In the genomic region with DNA sequence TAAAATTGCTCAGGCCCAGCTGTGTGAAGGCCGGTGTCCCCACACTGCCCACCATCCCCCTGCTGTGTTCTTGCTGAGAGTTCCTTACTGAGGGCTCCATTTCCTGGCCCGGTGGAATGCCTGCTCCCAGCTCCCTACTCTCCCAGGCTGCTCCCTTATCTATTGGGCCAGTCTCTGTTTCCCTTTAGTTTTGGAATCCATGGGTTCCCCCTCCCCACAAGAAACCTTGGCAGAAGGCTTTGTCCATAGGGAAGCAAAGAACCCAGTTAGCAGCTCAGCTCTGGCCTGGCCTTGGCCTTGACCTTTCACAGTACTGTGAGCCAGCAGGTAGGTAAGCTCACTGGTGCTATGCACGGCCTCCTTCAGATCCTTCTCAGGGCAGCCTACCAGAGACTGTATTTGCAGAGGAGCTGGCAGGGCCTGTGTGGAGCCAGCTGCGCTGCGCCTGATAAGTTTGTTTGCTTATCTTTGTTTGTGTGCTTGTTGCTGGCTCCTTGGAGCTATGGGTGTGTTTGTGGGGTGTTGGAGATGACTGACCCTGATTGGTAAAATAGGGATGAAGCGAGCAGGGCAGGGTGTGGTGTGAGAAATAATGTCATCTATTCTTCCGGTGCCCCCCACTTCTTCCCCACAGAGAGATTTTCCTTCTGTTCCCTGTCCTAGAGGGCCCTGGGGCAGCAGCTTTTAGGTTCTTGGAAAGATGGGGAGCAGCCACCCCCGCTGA, we compare ENCODE assay signal across 8 cellular contexts. TPM values are rescaled to one million over a fixed set of nuclear protein-coding genes. Genes with fewer than 3 reads are reported as not detected.
DNase-seq lines count a peak whose midpoint lies in the region; ATAC-seq and TF ChIP-seq lines count a peak whose summit lies in the region.

No MANE protein-coding gene starts in this region.

- peak overlapping the region in 1 of 2 donors; percentile 94 for H3K9ac ChIP-seq in colonic mucosa (ENCODE audit: low read depth in 2 of 2, low read length in 2 of 2)
- peak overlapping the region; percentile 52 to 61 for H3K9ac ChIP-seq in mucosa of rectum (ENCODE audit: low read depth in 1 of 2, low read length in 2 of 2)
- H3K9ac ChIP-seq in neuronal stem cell (ENCODE audit: low read depth, low read length, poor library complexity), result no peak overlapping the region

- no CpG with 5 or more reads among the region's 8 CpGs for WGBS in neuronal stem cell (ENCODE audit: extremely low coverage in 2 of 2, insufficient read length in 2 of 2, insufficient replicate concordance in 1 of 2), 2 donors

- H3K4me3 ChIP-seq in colonic mucosa (no peak overlapping the region), mucosa of rectum (ENCODE audit: low read length in 2 of 2) (peak overlapping the region; percentile 22 to 48), neuronal stem cell (ENCODE audit: low read length in 2 of 2) (no peak overlapping the region)

- H3K4me1 ChIP-seq in colonic mucosa (peaks cover 18% of the 10 kb centered on the region), mucosa of rectum (ENCODE audit: control insufficient read depth in 2 of 2, insufficient read depth in 2 of 2, low read length in 2 of 2) (peaks cover 55 to 81% of the 10 kb centered on the region in 2 donors), neuronal stem cell (ENCODE audit: control insufficient read depth in 2 of 2, insufficient read depth in 1 of 2, low read depth in 1 of 2, low read length in 2 of 2) (peaks cover 4 to 14% of the 10 kb centered on the region in 2 donors)

- DNase-seq in COLO668 (lab: John Stamatoyannopoulos, UW; ENCODE audit: unreplicated experiment) (peak; percentile 88), NCI-H345 (lab: John Stamatoyannopoulos, UW) (peak; percentile 74), colonic mucosa (peak; percentile 91), KG1 (lab: John Stamatoyannopoulos, UW) (no peak), HPDE6-E6E7 (ENCODE audit: extremely low spot score) (no peak), neuronal stem cell (ENCODE audit: low spot score) (no peak)

- no peak overlapping the region for H3K14ac ChIP-seq in neuronal stem cell (ENCODE audit: low read length)

- H3K4me2 ChIP-seq in neuronal stem cell (ENCODE audit: insufficient read depth, low read length, poor library complexity, severe bottlenecking), result no peak overlapping the region

- no peak overlapping the region for H3K23ac ChIP-seq in neuronal stem cell (ENCODE audit: low read depth, low read length, poor library complexity)

- H3K18ac ChIP-seq in neuronal stem cell (ENCODE audit: low read length), result no peak overlapping the region

- no peak overlapping the region for H2BK15ac ChIP-seq in neuronal stem cell (ENCODE audit: low read length)

- no peak overlapping the region for H2AK5ac ChIP-seq in neuronal stem cell (ENCODE audit: low read depth, low read length)

- ATAC-seq in GM18868 (IDR thresholded peaks at IDR 0.05; ENCODE audit: unreplicated experiment), result no peak

- no peaks in the 10 kb centered on the region for H3K36me3 ChIP-seq in colonic mucosa
- H3K36me3 ChIP-seq in mucosa of rectum (ENCODE audit: control insufficient read depth in 2 of 2, insufficient read depth in 2 of 2, low read length in 2 of 2), result no peaks in the 10 kb centered on the region
- H3K36me3 ChIP-seq in neuronal stem cell (replicated peaks in 1 of 2; ENCODE audit: control insufficient read depth in 2 of 2, insufficient read depth in 2 of 2, low read length in 2 of 2), result peaks cover 0 to 4% of the 10 kb centered on the region in 2 donors

- no peak overlapping the region for H4K8ac ChIP-seq in neuronal stem cell (ENCODE audit: low read depth, low read length)

- H2BK5ac ChIP-seq in neuronal stem cell (ENCODE audit: low read length), result no peak overlapping the region

- peaks cover 18% of the 10 kb centered on the region for H3K79me1 ChIP-seq in neuronal stem cell (ENCODE audit: low read depth, low read length)

- intact Hi-C loops in colonic mucosa (cut with DNase I), result no loop called here

- H2BK120ac ChIP-seq in neuronal stem cell (ENCODE audit: low read depth, low read length), result no peak overlapping the region

- TF ChIP-seq CTCF in colonic mucosa (IDR thresholded peaks at IDR 0.05), result no peak

- peak overlapping the region; percentile 92 for H3K27ac ChIP-seq in colonic mucosa
- peak overlapping the region; percentile 93 to 94 for H3K27ac ChIP-seq in mucosa of rectum (ENCODE audit: low read depth in 2 of 2, low read length in 2 of 2)
- H3K27ac ChIP-seq in neuronal stem cell (replicated peaks; ENCODE audit: low read length), result no peak overlapping the region

- H2BK12ac ChIP-seq in neuronal stem cell (ENCODE audit: low read length), result no peak overlapping the region

- no peak overlapping the region for H4K91ac ChIP-seq in neuronal stem cell (ENCODE audit: low read depth, low read length, poor library complexity)

- H3K9me3 ChIP-seq in colonic mucosa (no peaks in the 10 kb centered on the region), mucosa of rectum (ENCODE audit: control insufficient read depth in 2 of 2, low read length in 2 of 2) (no peaks in the 10 kb centered on the region), neuronal stem cell (replicated peaks in 1 of 2; ENCODE audit: control insufficient read depth in 2 of 2, insufficient read depth in 1 of 2, low read depth in 1 of 2, low read length in 2 of 2) (peaks cover 6 to 20% of the 10 kb centered on the region in 2 donors)

- no peak overlapping the region for H2AFZ ChIP-seq in neuronal stem cell (ENCODE audit: low read length)

- H3K4ac ChIP-seq in neuronal stem cell (ENCODE audit: low read length), result no peak overlapping the region

- no peaks in the 10 kb centered on the region for H3K27me3 ChIP-seq in colonic mucosa
- H3K27me3 ChIP-seq in mucosa of rectum (ENCODE audit: control insufficient read depth in 2 of 2, insufficient read depth in 2 of 2, low read length in 2 of 2), result no peaks in the 10 kb centered on the region
- H3K27me3 ChIP-seq in neuronal stem cell (ENCODE audit: control insufficient read depth in 3 of 3, insufficient read depth in 3 of 3, low read depth in 1 of 3, low read length in 3 of 3), result peaks cover 0 to 9% (median 0%) of the 10 kb centered on the region in 3 experiments

RNA-seq across cellular contexts. Expression of a gene that starts 19.2 kb away (rescaled TPM):
- 100 to 1,000 TPM; 158 to 201 TPM for total RNA-seq in colonic mucosa
- 18.3 TPM for polyA plus RNA-seq in neuronal stem cell (2013, experiment 1 of 2)
- polyA plus RNA-seq in neuronal stem cell (2013, experiment 2 of 2), result 18.1 TPM

Comparison
In these comparisons a context has a peak if more than half of its experiments do, and no peak if none do; other contexts are left out.
1. DNase-seq: peak in COLO668 (single experiment), NCI-H345 (single experiment) and colonic mucosa (single experiment); none in KG1 (single experiment), HPDE6-E6E7 (single experiment) and neuronal stem cell (single experiment).
2. H3K4me3 ChIP-seq: peak in mucosa of rectum (2 of 2); none in colonic mucosa (single experiment) and neuronal stem cell (0 of 2).